ENCODE assay signal across 19 cellular contexts in genomic region chr6:16292432-16292831, GRCh38. TPM values are rescaled to one million over a fixed set of nuclear protein-coding genes. Genes with fewer than 3 reads are reported as not detected.
"Had no signal": no experiment of that assay in that cellular context is flagged by ENCODE, and none has a peak within 500 bp of the region (broad histone marks: within the 10 kb centered on the region; RNA-seq: fewer than 3 reads in every experiment).

No MANE protein-coding gene starts in this region.

- H3K9me3 Mint-ChIP-seq: activated CD8-positive, alpha-beta T cell treated with anti-CD3 and anti-CD28 coated beads for 36 hours; activated T-cell treated with anti-CD3 and anti-CD28 coated beads, Interleukin-2, amount 50 U/mL, for 72 hours; activated T-helper 2 cell treated with anti-CD3 and anti-CD28 coated beads, Interferon-gamma antibody, Interleukin-2, Interleukin-4, amounts not matched to agents 10 μg/mL and 5 μg/mL and 100 μg/mL, durations not matched to agents 14 hours and 24 hours and 36 hours; T-helper 1 cell treated with Interleukin-12 subunit alpha and Interleukin-12 subunit beta and Interleukin-4 antibody, amounts not matched to agents 30 μg/mL and 1 μg/mL, for 36 hours had no signal

- H3K4me3 ChIP-seq: breast epithelium, MG63 had no signal

- H3K27ac ChIP-seq: breast epithelium had no signal

- H3K9me3 ChIP-seq: breast epithelium, MG63 had no signal

- H3K36me3 ChIP-seq: breast epithelium, MG63 had no signal

- H3K27ac Mint-ChIP-seq: activated CD8-positive, alpha-beta T cell treated with anti-CD3 and anti-CD28 coated beads for 36 hours; activated T-cell treated with anti-CD3 and anti-CD28 coated beads, Interleukin-2, amount 50 U/mL, for 72 hours; activated T-helper 2 cell treated with anti-CD3 and anti-CD28 coated beads, Interferon-gamma antibody, Interleukin-2, Interleukin-4, amounts not matched to agents 10 μg/mL and 5 μg/mL and 100 μg/mL, durations not matched to agents 14 hours and 24 hours and 36 hours; T-helper 1 cell treated with Interleukin-12 subunit alpha and Interleukin-12 subunit beta and Interleukin-4 antibody, amounts not matched to agents 30 μg/mL and 1 μg/mL, for 36 hours had no signal

- H3K4me1 ChIP-seq: breast epithelium had no signal

- H3K4me3 Mint-ChIP-seq: activated CD8-positive, alpha-beta T cell treated with anti-CD3 and anti-CD28 coated beads for 36 hours; activated T-cell treated with anti-CD3 and anti-CD28 coated beads, Interleukin-2, amount 50 U/mL, for 72 hours; T-helper 1 cell treated with Interleukin-12 subunit alpha and Interleukin-12 subunit beta and Interleukin-4 antibody, amounts not matched to agents 30 μg/mL and 1 μg/mL, for 36 hours had no signal

- ATAC-seq: activated CD4-positive, CD25-positive, alpha-beta regulatory T cell treated with anti-CD3 and anti-CD28 coated beads, Interleukin-2, amount 50 U/mL, for 24 hours; activated CD8-positive, alpha-beta T cell treated with anti-CD3 and anti-CD28 coated beads for 36 hours; activated T-cell treated with anti-CD3 and anti-CD28 coated beads, Interleukin-2, amount 50 U/mL, for 72 hours; PC-3 had no signal

- H3K27me3 Mint-ChIP-seq: activated CD8-positive, alpha-beta T cell treated with anti-CD3 and anti-CD28 coated beads for 36 hours had no signal

- H3K27me3 ChIP-seq: breast epithelium, MG63 had no signal

- DNase-seq: activated CD4-positive, alpha-beta T cell treated with anti-CD3 and anti-CD28 coated beads for 4 hours; activated CD8-positive, alpha-beta memory T cell treated with anti-CD3 and anti-CD28 coated beads, Interleukin-2, amount 50 U/mL, for 4 hours; activated CD8-positive, alpha-beta T cell treated with anti-CD3 and anti-CD28 coated beads for 36 hours; activated gamma-delta T cell treated with Interleukin-2 at 50 U/mL for 16 hours; activated naive CD4-positive, alpha-beta T cell treated with anti-CD3 and anti-CD28 coated beads, Interleukin-2, amount 50 U/mL, for 16 hours; activated T-cell treated with anti-CD3 and anti-CD28 coated beads, Interleukin-2, amount 50 U/mL, for 72 hours; aorta; central memory CD4-positive, alpha-beta T cell; MG63; NCI-H1105; NCI-H146; NCI-H510A; NCI-H526 treated with DMSO at 0.1 percent for 48 hours; PC-3; SHP77 treated with DMSO at 0.1 percent for 48 hours had no signal

RNA-seq across cellular contexts. Expression of gene GMPR, which starts 54.0 kb away (rescaled TPM):
- total RNA-seq: activated T-cell treated with anti-CD3 and anti-CD28 coated beads, Interleukin-2, amount 50 U/mL, for 72 hours had no signal
